In genomic region chr6:24931752-24932691, GRCh38 we compare ENCODE assay signal across 8 cellular contexts. TPM values are rescaled to one million over a fixed set of nuclear protein-coding genes. Genes with fewer than 3 reads are reported as not detected.
A peak's percentile ranks its signal among the peaks of the same experiment; 100 is the strongest.
DNase-seq lines count a peak whose midpoint lies in the region; ATAC-seq and TF ChIP-seq lines count a peak whose summit lies in the region.

No MANE protein-coding gene starts in this region.

- H3K79me1 ChIP-seq in H9 (ENCODE audit: insufficient read depth, low read depth, low read length, poor library complexity, severe bottlenecking): no peaks in the 10 kb centered on the region
- no peaks in the 10 kb centered on the region for H3K79me1 ChIP-seq in mesenchymal stem cell (replicated peaks; ENCODE audit: low read length, poor library complexity, severe bottlenecking)

- DNase-seq in GM06990 (ENCODE audit: extremely low read depth, insufficient read length) (peak; percentile 69), H9 (no peak), mesenchymal stem cell (peak; percentile 83), epidermal melanocyte (ENCODE audit: insufficient read length, low spot score) (no peak), GOT3 (lab: John Stamatoyannopoulos, UW) (no peak), putamen (ENCODE audit: low spot score) (no peak)
- no peak for DNase-seq in stimulated activated naive CD4-positive, alpha-beta T cell treated with Interleukin-2 at 50 U/mL for 16 hours (lab: John Stamatoyannopoulos, UW)

- H3K9me3 ChIP-seq in H9 (ENCODE audit: control insufficient read depth, low read depth, low read length) (no peaks in the 10 kb centered on the region), mesenchymal stem cell (ENCODE audit: control insufficient read depth, low read length) (no peaks in the 10 kb centered on the region)

- H3K23ac ChIP-seq in H9 (ENCODE audit: insufficient read length, low read depth, low read length) (no peak overlapping the region), mesenchymal stem cell (ENCODE audit: low read length in 2 of 2) (no peak overlapping the region)

- no peak overlapping the region for H3T11ph ChIP-seq in H9 (ENCODE audit: low read length)

- H4K5ac ChIP-seq in H9 (ENCODE audit: insufficient read length, low read depth, low read length): no peak overlapping the region

- H2BK120ac ChIP-seq in H9 (ENCODE audit: low read depth, low read length, poor library complexity, severe bottlenecking): no peak overlapping the region
- H2BK120ac ChIP-seq in mesenchymal stem cell (ENCODE audit: low read depth, low read length): no peak overlapping the region

- peaks cover 60 to 63% of the 10 kb centered on the region in 2 experiments for H3K4me1 Mint-ChIP-seq in H9

- peaks cover 5 to 6% of the 10 kb centered on the region in 2 experiments for H3K9me3 Mint-ChIP-seq in H9

- H4K8ac ChIP-seq in H9 (replicated peaks; ENCODE audit: insufficient read length, low read depth, low read length): no peak overlapping the region
- no peak overlapping the region for H4K8ac ChIP-seq in mesenchymal stem cell (ENCODE audit: low read length)

- peaks cover 5 to 11% (median 6%) of the 10 kb centered on the region in 3 experiments for H3K36me3 Mint-ChIP-seq in H9 (ENCODE audit: insufficient read depth in 1 of 3, low read depth in 3 of 3)

- H3K79me2 ChIP-seq in H9 (ENCODE audit: insufficient read depth, low read length): peaks cover 35% of the 10 kb centered on the region; the same call in 1 of the 2 replicates

- no peak overlapping the region for H3K14ac ChIP-seq in H9 (ENCODE audit: insufficient read depth, low read length)
- H3K14ac ChIP-seq in mesenchymal stem cell (ENCODE audit: low read length in 2 of 2): no peak overlapping the region

- H3K4me1 ChIP-seq in H9 (ENCODE audit: insufficient read depth, low read length) (peaks cover 23% of the 10 kb centered on the region), mesenchymal stem cell (ENCODE audit: control insufficient read depth, insufficient read depth, low read depth, low read length) (peaks cover 7% of the 10 kb centered on the region)

- no peak overlapping the region for H3K56ac ChIP-seq in H9 (ENCODE audit: insufficient read length, low read depth, low read length)

- H3K27me3 ChIP-seq in GM06990 (replicated peaks; ENCODE audit: control insufficient read depth, insufficient read depth, low read length) (no peaks in the 10 kb centered on the region), H9 (ENCODE audit: insufficient read depth, low read length) (no peaks in the 10 kb centered on the region), mesenchymal stem cell (ENCODE audit: control insufficient read depth in 1 of 2, insufficient read depth in 1 of 2, low read length in 2 of 2) (peaks cover 2 to 9% of the 10 kb centered on the region in 2 experiments)

- WGBS in H9 (ENCODE audit: extremely low coverage, insufficient read length, low lambda C conversion rate): no CpG with 5 or more reads among the region's 7 CpGs
- WGBS in mesenchymal stem cell: 52% methylated on average over 7 of the region's 7 CpGs

- TF ChIP-seq CTCF in GM06990 (IDR thresholded peaks at IDR 0.05; ENCODE audit: insufficient read depth, low read length, poor library complexity, severe bottlenecking) (no peak), H9 (conservative IDR thresholded peaks at IDR 0.05) (no peak)

- H3K27ac ChIP-seq in H9 (ENCODE audit: insufficient read length, low read depth, low read length): no peak overlapping the region
- no peak overlapping the region for H3K27ac ChIP-seq in mesenchymal stem cell (ENCODE audit: low read length, poor library complexity, severe bottlenecking)

- H3K4me2 ChIP-seq in H9 (ENCODE audit: insufficient read depth, insufficient read length, low read length): peak overlapping the region; percentile 26
- H3K4me2 ChIP-seq in mesenchymal stem cell (ENCODE audit: low read length, poor library complexity, severe bottlenecking): no peak overlapping the region

- H2AFZ ChIP-seq in H9 (ENCODE audit: low read length): no peak overlapping the region
- no peak overlapping the region for H2AFZ ChIP-seq in mesenchymal stem cell (ENCODE audit: low read depth, low read length)

- H2BK12ac ChIP-seq in H9 (ENCODE audit: insufficient read length, low read depth, low read length) (no peak overlapping the region), mesenchymal stem cell (ENCODE audit: low read length in 2 of 2) (peak overlapping the region; percentile 31 to 49)

- H4K20me1 ChIP-seq in H9 (ENCODE audit: control insufficient read depth, insufficient read depth, insufficient read length): no peaks in the 10 kb centered on the region

- H3K4me3 ChIP-seq in GM06990 (replicated peaks; ENCODE audit: low read depth, low read length) (peak overlapping the region; percentile 69), mesenchymal stem cell (ENCODE audit: insufficient read depth in 1 of 2, low read depth in 1 of 2, low read length in 2 of 2) (no peak overlapping the region)

- H3K18ac ChIP-seq in H9 (ENCODE audit: insufficient read length, low read depth, low read length) (no peak overlapping the region), mesenchymal stem cell (ENCODE audit: low read depth in 1 of 2, low read length in 2 of 2) (peak overlapping the region in 1 of 2 experiments; percentile 81)

- H3K4me3 Mint-ChIP-seq in H9: peak overlapping the region in 1 of 2 experiments; percentile 67; a peak in 3 of 5 replicates

- H3K4ac ChIP-seq in H9 (ENCODE audit: low read depth, low read length) (no peak overlapping the region), mesenchymal stem cell (ENCODE audit: low read depth in 1 of 2, low read length in 2 of 2) (no peak overlapping the region)

- no peak overlapping the region for H2BK20ac ChIP-seq in H9 (ENCODE audit: low read depth, low read length, poor library complexity, severe bottlenecking)

- H3K27me3 Mint-ChIP-seq in H9 (ENCODE audit: low read depth): no peaks in the 10 kb centered on the region

- H3K27ac Mint-ChIP-seq in H9: peak overlapping the region; percentile 59 to 92 (median 75); a peak in 3 of 7 replicates

- H2BK5ac ChIP-seq in H9 (ENCODE audit: insufficient read length, low read length) (no peak overlapping the region), mesenchymal stem cell (ENCODE audit: low read depth, low read length, poor library complexity, severe bottlenecking) (no peak overlapping the region)

- no peaks in the 10 kb centered on the region for H3K36me3 ChIP-seq in GM06990 (ENCODE audit: control insufficient read depth, insufficient read depth, low read length)
- no peaks in the 10 kb centered on the region for H3K36me3 ChIP-seq in mesenchymal stem cell (ENCODE audit: control insufficient read depth in 1 of 2, insufficient read depth in 2 of 2, low read depth in 1 of 2, low read length in 2 of 2)

- H2BK15ac ChIP-seq in H9 (ENCODE audit: low read depth, low read length) (no peak overlapping the region), mesenchymal stem cell (ENCODE audit: low read depth, poor library complexity, severe bottlenecking) (no peak overlapping the region)

- H2AK5ac ChIP-seq in H9 (ENCODE audit: insufficient read length, low read length): no peak overlapping the region
- no peak overlapping the region for H2AK5ac ChIP-seq in mesenchymal stem cell (ENCODE audit: low read length, severe bottlenecking)

- peak; percentile 34 for ATAC-seq in SK-N-SH treated with all-trans-retinoic acid at 6 μM for 48 hours

- H3K9ac ChIP-seq in H9 (ENCODE audit: extremely low read depth, insufficient read length, low read length): no peak overlapping the region
- no peak overlapping the region for H3K9ac ChIP-seq in mesenchymal stem cell (ENCODE audit: low read length)

- H4K91ac ChIP-seq in H9 (ENCODE audit: insufficient read length, low read depth, low read length) (no peak overlapping the region), mesenchymal stem cell (ENCODE audit: low read length) (no peak overlapping the region)

- peaks cover 3% of the 10 kb centered on the region for H3K23me2 ChIP-seq in H9 (ENCODE audit: insufficient read length, low read depth, low read length, poor library complexity, severe bottlenecking)

TF ChIP-seq in SK-N-SH treated with all-trans-retinoic acid at 6 μM for 48 hours, 23 proteins besides CTCF, POLR2A, EP300 and RAD21 (continues in another document):
- TF ChIP-seq ARNTL (CRISPR knock-in tag; IDR thresholded peaks at IDR 0.05; ENCODE audit: borderline replicate concordance, low read depth) (no peak), ZNF70 (CRISPR knock-in tag; IDR thresholded peaks at IDR 0.05) (no peak), ZNF565 (CRISPR knock-in tag; conservative IDR thresholded peaks at IDR 0.05; ENCODE audit: low read depth) (no peak), SNAI2 (CRISPR knock-in tag; IDR thresholded peaks at IDR 0.05) (no peak; the same call in none of the 2 replicates), ZNF8 (CRISPR knock-in tag; IDR thresholded peaks at IDR 0.05) (no peak)
- TF ChIP-seq, protein P1, sequence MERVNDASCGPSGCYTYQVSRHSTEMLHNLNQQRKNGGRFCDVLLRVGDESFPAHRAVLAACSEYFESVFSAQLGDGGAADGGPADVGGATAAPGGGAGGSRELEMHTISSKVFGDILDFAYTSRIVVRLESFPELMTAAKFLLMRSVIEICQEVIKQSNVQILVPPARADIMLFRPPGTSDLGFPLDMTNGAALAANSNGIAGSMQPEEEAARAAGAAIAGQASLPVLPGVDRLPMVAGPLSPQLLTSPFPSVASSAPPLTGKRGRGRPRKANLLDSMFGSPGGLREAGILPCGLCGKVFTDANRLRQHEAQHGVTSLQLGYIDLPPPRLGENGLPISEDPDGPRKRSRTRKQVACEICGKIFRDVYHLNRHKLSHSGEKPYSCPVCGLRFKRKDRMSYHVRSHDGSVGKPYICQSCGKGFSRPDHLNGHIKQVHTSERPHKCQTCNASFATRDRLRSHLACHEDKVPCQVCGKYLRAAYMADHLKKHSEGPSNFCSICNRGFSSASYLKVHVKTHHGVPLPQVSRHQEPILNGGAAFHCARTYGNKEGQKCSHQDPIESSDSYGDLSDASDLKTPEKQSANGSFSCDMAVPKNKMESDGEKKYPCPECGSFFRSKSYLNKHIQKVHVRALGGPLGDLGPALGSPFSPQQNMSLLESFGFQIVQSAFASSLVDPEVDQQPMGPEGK (CRISPR knock-in tag; IDR thresholded peaks at IDR 0.05; ENCODE audit: borderline replicate concordance): no peak
- TF ChIP-seq, protein P2, sequence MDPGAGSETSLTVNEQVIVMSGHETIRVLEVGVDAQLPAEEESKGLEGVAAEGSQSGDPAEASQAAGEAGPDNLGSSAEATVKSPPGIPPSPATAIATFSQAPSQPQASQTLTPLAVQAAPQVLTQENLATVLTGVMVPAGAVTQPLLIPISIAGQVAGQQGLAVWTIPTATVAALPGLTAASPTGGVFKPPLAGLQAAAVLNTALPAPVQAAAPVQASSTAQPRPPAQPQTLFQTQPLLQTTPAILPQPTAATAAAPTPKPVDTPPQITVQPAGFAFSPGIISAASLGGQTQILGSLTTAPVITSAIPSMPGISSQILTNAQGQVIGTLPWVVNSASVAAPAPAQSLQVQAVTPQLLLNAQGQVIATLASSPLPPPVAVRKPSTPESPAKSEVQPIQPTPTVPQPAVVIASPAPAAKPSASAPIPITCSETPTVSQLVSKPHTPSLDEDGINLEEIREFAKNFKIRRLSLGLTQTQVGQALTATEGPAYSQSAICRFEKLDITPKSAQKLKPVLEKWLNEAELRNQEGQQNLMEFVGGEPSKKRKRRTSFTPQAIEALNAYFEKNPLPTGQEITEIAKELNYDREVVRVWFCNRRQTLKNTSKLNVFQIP (CRISPR knock-in tag; IDR thresholded peaks at IDR 0.05; ENCODE audit: borderline replicate concordance, low read depth): no peak

RNA-seq across cellular contexts. Expression of gene RIPOR2, which starts 3.7 kb away (rescaled TPM):
- 5.0 and 5.1 TPM in 2 replicates for total RNA-seq in H9 (2021)
- 0.62 TPM for polyA plus RNA-seq in mesenchymal stem cell (2013, experiment 1 of 2)
- 0.41 TPM for polyA plus RNA-seq in mesenchymal stem cell (2013, experiment 2 of 2)

Comparison
In these comparisons a context has a peak if more than half of its experiments do, and no peak if none do; other contexts are left out.
1. DNase-seq: peak in GM06990 (single experiment) and mesenchymal stem cell (single experiment); none in H9 (single experiment), stimulated activated naive CD4-positive, alpha-beta T cell treated with Interleukin-2 at 50 U/mL for 16 hours (single experiment), epidermal melanocyte (single experiment), GOT3 (single experiment) and putamen (single experiment).